Comparison of ENCODE assay signal across 8 cellular contexts in genomic region chr2:138501427-138502252, GRCh38. TPM values are rescaled to one million over a fixed set of nuclear protein-coding genes. Genes with fewer than 3 reads are reported as not detected.
DNase-seq lines count a peak whose midpoint lies in the region; ATAC-seq and TF ChIP-seq lines count a peak whose summit lies in the region.

SPOPL (plus strand) TSS chr2:138501770; CDS start chr2:138550217, 48,447 bp downstream.

- intact Hi-C loops in stomach (cut with DNase I; ENCODE audit: low total_unique reads): no loop called here

- ATAC-seq in GM23338: peak; percentile 87

- peaks cover 25% of the 10 kb centered on the region for H3K4me1 Mint-ChIP-seq in GM23338

- TF ChIP-seq POLR2A in stomach (IDR thresholded peaks at IDR 0.05): peak in 1 of 4 donors; percentile 13

- H3K9me3 ChIP-seq in neural cell (ENCODE audit: low read length) (no peaks in the 10 kb centered on the region), stomach (no peaks in the 10 kb centered on the region)

- H3K4me3 ChIP-seq in GM23338: peak within 1 kb of the TSS; percentile 99
- peak within 1 kb of the TSS; percentile 84 for H3K4me3 ChIP-seq in fibroblast of the aortic adventitia (ENCODE audit: low read depth, low read length)
- H3K4me3 ChIP-seq in neural cell (ENCODE audit: low read length): peak within 1 kb of the TSS; percentile 88
- H3K4me3 ChIP-seq in stomach: peak within 1 kb of the TSS; percentile 90 to 96 (median 90)

- H3K9ac ChIP-seq in neural cell (ENCODE audit: low read length): peak within 1 kb of the TSS; percentile 72

- no peaks in the 10 kb centered on the region for H3K9me3 Mint-ChIP-seq in GM23338

- H3F3A ChIP-seq in GM23338 (replicated peaks; ENCODE audit: low read depth) (peaks cover 9% of the 10 kb centered on the region), neural cell (ENCODE audit: insufficient read depth, low read length, poor library complexity, severe bottlenecking) (no peaks in the 10 kb centered on the region)

- H3K4me1 ChIP-seq in GM23338 (ENCODE audit: insufficient read depth): peaks cover 32% of the 10 kb centered on the region
- H3K4me1 ChIP-seq in stomach: peaks cover 26 to 54% (median 44%) of the 10 kb centered on the region in 4 donors

- H3K27me3 Mint-ChIP-seq in GM23338 (ENCODE audit: insufficient read depth, low read depth, poor library complexity): peaks cover 7% of the 10 kb centered on the region

- TF ChIP-seq RAD21 in neural cell (conservative IDR thresholded peaks at IDR 0.05): peak; percentile 42

- peak within 1 kb of the TSS; percentile 95 for H3K27ac Mint-ChIP-seq in GM23338

- H3K79me2 ChIP-seq in GM23338 (replicated peaks; ENCODE audit: insufficient read depth): peaks cover 44% of the 10 kb centered on the region
- peaks cover 40% of the 10 kb centered on the region for H3K79me2 ChIP-seq in neural cell (replicated peaks; ENCODE audit: insufficient read depth, low read length)

- H2AFZ ChIP-seq in GM23338: peak within 1 kb of the TSS; percentile 100
- H2AFZ ChIP-seq in neural cell (ENCODE audit: low read depth, low read length): peak within 1 kb of the TSS; percentile 61

- H3K36me3 Mint-ChIP-seq in GM23338 (ENCODE audit: low read depth): no peaks in the 10 kb centered on the region

- 0 to 3% (median 1%) methylated on average over 20 to 86 of the region's 86 CpGs for WGBS in stomach, 5 donors

- TF ChIP-seq CTCF in GM23338 (conservative IDR thresholded peaks at IDR 0.05; ENCODE audit: low read depth in 2 of 2) (no peak), fibroblast of the aortic adventitia (IDR thresholded peaks at IDR 0.05; ENCODE audit: insufficient read depth, low read length) (peak; percentile 32), neural cell (IDR thresholded peaks at IDR 0.05; ENCODE audit: poor library complexity, severe bottlenecking) (peak; percentile 38), stomach (IDR thresholded peaks at IDR 0.05) (peak in 2 of 7 experiments; percentile 31 to 52)

- H3K27ac ChIP-seq in GM23338 (ENCODE audit: low read depth): peak within 1 kb of the TSS; percentile 98
- H3K27ac ChIP-seq in neural cell (ENCODE audit: low read length): peak within 1 kb of the TSS; percentile 39
- H3K27ac ChIP-seq in stomach: peak within 1 kb of the TSS; percentile 92 to 97 (median 95)

- TF ChIP-seq EP300 in neural cell (conservative IDR thresholded peaks at IDR 0.05; ENCODE audit: poor library complexity, severe bottlenecking): peak; percentile 13
- TF ChIP-seq EP300 in stomach (IDR thresholded peaks at IDR 0.05): no peak

- H3K4me2 ChIP-seq in GM23338 (peak within 1 kb of the TSS; percentile 94), neural cell (ENCODE audit: low read length) (peak within 1 kb of the TSS; percentile 95)

- H3K9me2 ChIP-seq in GM23338 (ENCODE audit: insufficient read depth) (0 out of 2 replicates have a peak, but pooled peaks cover 3% of the 10 kb centered on the region), neural cell (ENCODE audit: insufficient read depth, low read length) (no peaks in the 10 kb centered on the region)

- no peaks in the 10 kb centered on the region for H3K27me3 ChIP-seq in GM23338 (ENCODE audit: insufficient read depth)
- H3K27me3 ChIP-seq in neural cell (ENCODE audit: insufficient read depth, low read depth, low read length): no peaks in the 10 kb centered on the region
- H3K27me3 ChIP-seq in stomach: no peaks in the 10 kb centered on the region

- no peaks in the 10 kb centered on the region for H3K36me3 ChIP-seq in GM23338 (ENCODE audit: insufficient read depth)
- no peaks in the 10 kb centered on the region for H3K36me3 ChIP-seq in neural cell (ENCODE audit: insufficient read depth, low read length)
- no peaks in the 10 kb centered on the region for H3K36me3 ChIP-seq in stomach

- DNase-seq in ELR (ENCODE audit: low read depth): peak; percentile 89
- DNase-seq in GM23338 (ENCODE audit: low spot score): peak; percentile 88
- DNase-seq in LHCN-M2 (ENCODE audit: low read depth): peak; percentile 85
- peak; percentile 41 to 64 for DNase-seq in SHP77 (lab: John Stamatoyannopoulos, UW)
- peak; percentile 78 for DNase-seq in activated effector memory CD4-positive, alpha-beta T cell treated with Interleukin-2 at 50 U/mL for 16 hours
- peak; percentile 75 for DNase-seq in fibroblast of the aortic adventitia (ENCODE audit: low read depth)
- DNase-seq in stomach: peak; percentile 95

- peak within 1 kb of the TSS; percentile 93 for H3K4me3 Mint-ChIP-seq in GM23338

- H4K20me1 ChIP-seq in GM23338 (replicated peaks; ENCODE audit: insufficient read depth) (peaks cover 13% of the 10 kb centered on the region), neural cell (ENCODE audit: insufficient read depth) (no peaks in the 10 kb centered on the region)

TF ChIP-seq in GM23338, 12 proteins besides CTCF, POLR2A, EP300 and RAD21 (continues in another document):
- TF ChIP-seq CREB1 (CRISPR knock-in tag; IDR thresholded peaks at IDR 0.05; ENCODE audit: low read depth) (0 out of 2 replicates have a peak, but pooled peaks have one; percentile 25), ZNF331 (CRISPR knock-in tag; IDR thresholded peaks at IDR 0.05; ENCODE audit: low read depth) (no peak), NANOG (IDR thresholded peaks at IDR 0.05; ENCODE audit: borderline replicate concordance) (no peak)

TF ChIP-seq in neural cell, 6 proteins besides CTCF, POLR2A, EP300 and RAD21:
- TF ChIP-seq EZH2 (IDR thresholded peaks at IDR 0.05; ENCODE audit: borderline replicate concordance, insufficient read depth, low read length, poor library complexity, severe bottlenecking): no peak
- peak; percentile 44 for TF ChIP-seq SMC3 (conservative IDR thresholded peaks at IDR 0.05; ENCODE audit: poor library complexity)
- TF ChIP-seq POLR2AphosphoS5 (IDR thresholded peaks at IDR 0.05): no peak
- peak; percentile 36 for TF ChIP-seq TAF1 (IDR thresholded peaks at IDR 0.05; ENCODE audit: low read depth)
- TF ChIP-seq MXI1 (conservative IDR thresholded peaks at IDR 0.05; ENCODE audit: poor library complexity, severe bottlenecking): peak; percentile 90
- TF ChIP-seq REST (IDR thresholded peaks at IDR 0.05; ENCODE audit: borderline replicate concordance): peak; percentile 42
TF ChIP-seq in neural cell: peak in this region for 4.

RNA-seq across cellular contexts. Expression of gene SPOPL, which starts in this region (rescaled TPM):
- 13.5 and 15.4 TPM in 2 replicates for total RNA-seq in GM23338 (2014; rRNA removed; shearing (Covaris generic))
- polyA plus RNA-seq in GM23338 (2016; fragmentation: Nextera tagmentation; extraction: Ambion mirVana): 3.1 and 4.5 TPM in 2 replicates
- 9.6 and 14.7 TPM in 2 replicates for total RNA-seq in LHCN-M2 (2014; rRNA removed)
- 2.8 TPM for polyA plus RNA-seq in LHCN-M2 (2012)
- total RNA-seq in fibroblast of the aortic adventitia (ENCODE audit: low replicate concordance): 16.9 and 18.4 TPM in 2 replicates
- polyA plus RNA-seq in neural cell: 16.4 and 19.4 TPM in 2 replicates
- 27.5 and 35.2 TPM in 2 replicates for polyA minus RNA-seq in neural cell
- 10 to 100 TPM in 3 of 5 donors, 1 to 10 TPM in 2; 4.1 to 60.0 (median 13.4) TPM for total RNA-seq in stomach
- 10 to 100 TPM in 1 of 3 donors, 1 to 10 TPM in 2; 3.1 to 10.5 (median 7.2) TPM for polyA plus RNA-seq in stomach

Comparison
In these comparisons a context has a peak if more than half of its experiments do, and no peak if none do; other contexts are left out.
1. Peak in every context shown above with its lines: DNase-seq, ATAC-seq, H3K4me3 ChIP-seq and H3K27ac ChIP-seq.
2. H3K27ac ChIP-seq: peak in every context shown above with its lines; median percentile 98 in GM23338; 95 in stomach; 39 in neural cell.
3. CTCF ChIP-seq: peak in fibroblast of the aortic adventitia (single experiment) and neural cell (single experiment); none in GM23338 (0 of 2).